Comparison of ENCODE assay signal across 8 cellular contexts in genomic region chr5:178115136-178115834, GRCh38. TPM values are rescaled to one million over a fixed set of nuclear protein-coding genes. Genes with fewer than 3 reads are reported as not detected.
DNase-seq lines count a peak whose midpoint lies in the region; ATAC-seq and TF ChIP-seq lines count a peak whose summit lies in the region.

No MANE protein-coding gene starts in this region.

- intact Hi-C loops in left ventricle myocardium inferior (cut with micrococcal nuclease) (no loop called here), Right ventricle myocardium inferior (cut with DNase I) (no loop called here), tibial artery (cut with DNase I; ENCODE audit: low total_unique reads) (no loop called here)

- no peaks in the 10 kb centered on the region for H3K27me3 Mint-ChIP-seq in activated T-cell treated with anti-CD3 and anti-CD28 coated beads, Interleukin-2, amount 50 U/mL, for 72 hours (ENCODE audit: low read depth)
- H3K27me3 Mint-ChIP-seq in memory B cell: no peaks in the 10 kb centered on the region

- H3K27me3 ChIP-seq in left ventricle myocardium inferior (ENCODE audit: low read depth): peaks cover 78% of the 10 kb centered on the region
- peaks cover 0 to 93% of the 10 kb centered on the region in 2 donors for H3K27me3 ChIP-seq in tibial artery

- H3K27ac ChIP-seq in left ventricle myocardium inferior (replicated peaks) (peak overlapping the region; percentile 90), tibial artery (no peak overlapping the region)

- H3K4me3 Mint-ChIP-seq in activated T-cell treated with anti-CD3 and anti-CD28 coated beads, Interleukin-2, amount 50 U/mL, for 72 hours: peak overlapping the region; percentile 98 to 99
- peak overlapping the region; percentile 98 for H3K4me3 Mint-ChIP-seq in memory B cell

- peaks cover 31% of the 10 kb centered on the region for H3K4me1 Mint-ChIP-seq in activated T-cell treated with anti-CD3 and anti-CD28 coated beads, Interleukin-2, amount 50 U/mL, for 72 hours (ENCODE audit: low read depth)
- H3K4me1 Mint-ChIP-seq in memory B cell: peaks cover 40% of the 10 kb centered on the region

- peaks cover 0 to 2% of the 10 kb centered on the region in 2 donors for H3K36me3 Mint-ChIP-seq in activated T-cell treated with anti-CD3 and anti-CD28 coated beads, Interleukin-2, amount 50 U/mL, for 72 hours (ENCODE audit: insufficient read depth in 2 of 2)
- peaks cover 2% of the 10 kb centered on the region for H3K36me3 Mint-ChIP-seq in memory B cell

- peak overlapping the region; percentile 72 for H3K4me3 ChIP-seq in left ventricle myocardium inferior
- no peak overlapping the region for H3K4me3 ChIP-seq in tibial artery

- H3K36me3 ChIP-seq in left ventricle myocardium inferior (no peaks in the 10 kb centered on the region), tibial artery (no peaks in the 10 kb centered on the region)

- H3K4me1 ChIP-seq in left ventricle myocardium inferior: peaks cover 49% of the 10 kb centered on the region
- H3K4me1 ChIP-seq in tibial artery: peaks cover 0 to 28% (median 13%) of the 10 kb centered on the region in 4 donors

- no peak overlapping the region for H3K27ac Mint-ChIP-seq in activated T-cell treated with anti-CD3 and anti-CD28 coated beads, Interleukin-2, amount 50 U/mL, for 72 hours
- H3K27ac Mint-ChIP-seq in memory B cell: peak overlapping the region; percentile 91

- H3K9me3 ChIP-seq in left ventricle myocardium inferior (replicated peaks) (peaks cover 6% of the 10 kb centered on the region), tibial artery (no peaks in the 10 kb centered on the region)

- no peaks in the 10 kb centered on the region for H3K9me3 Mint-ChIP-seq in activated T-cell treated with anti-CD3 and anti-CD28 coated beads, Interleukin-2, amount 50 U/mL, for 72 hours
- no peaks in the 10 kb centered on the region for H3K9me3 Mint-ChIP-seq in memory B cell

- ATAC-seq in Right ventricle myocardium inferior (no peak), memory B cell (ENCODE audit: low read depth) (peak; percentile 16), GM21381 (IDR thresholded peaks at IDR 0.05; ENCODE audit: unreplicated experiment) (no peak), HG03378 (IDR thresholded peaks at IDR 0.05; ENCODE audit: unreplicated experiment) (no peak)
- ATAC-seq in activated T-cell treated with anti-CD3 and anti-CD28 coated beads, Interleukin-2, amount 50 U/mL, for 72 hours (replicated peaks in 1 of 2): peak in 1 of 2 donors; percentile 15

- DNase-seq in left ventricle myocardium inferior (no peak), Right ventricle myocardium inferior (ENCODE audit: missing footprints) (no peak), memory B cell (ENCODE audit: low spot score in 2 of 2) (peak in 1 of 2 donors; percentile 47), tibial artery (no peak), NCI-H774 (lab: John Stamatoyannopoulos, UW) (no peak)
- DNase-seq in activated T-cell treated with anti-CD3 and anti-CD28 coated beads, Interleukin-2, amount 50 U/mL, for 72 hours: no peak

- TF ChIP-seq CTCF in left ventricle myocardium inferior (IDR thresholded peaks at IDR 0.05; ENCODE audit: borderline replicate concordance) (no peak), tibial artery (IDR thresholded peaks at IDR 0.05) (no peak)

RNA-seq across cellular contexts. Expression of gene N4BP3, which starts 2.0 kb away (rescaled TPM):
- 1.8 TPM for total RNA-seq in left ventricle myocardium inferior
- 2.9 TPM for total RNA-seq in Right ventricle myocardium inferior
- total RNA-seq in activated T-cell treated with anti-CD3 and anti-CD28 coated beads, Interleukin-2, amount 50 U/mL, for 72 hours: 1 to 10 TPM; 5.6 to 6.0 TPM

RNA-seq across cellular contexts. Expression of gene RMND5B, which starts 15.5 kb away (rescaled TPM):
- total RNA-seq in left ventricle myocardium inferior (38.9 TPM), Right ventricle myocardium inferior (35.2 TPM)
- 10 to 100 TPM; 21.5 to 24.5 TPM for total RNA-seq in activated T-cell treated with anti-CD3 and anti-CD28 coated beads, Interleukin-2, amount 50 U/mL, for 72 hours

RNA-seq across cellular contexts. Expression of gene NHP2, which starts 38.4 kb away (rescaled TPM):
- total RNA-seq in left ventricle myocardium inferior: 78.1 TPM
- total RNA-seq in Right ventricle myocardium inferior: 79.8 TPM
- total RNA-seq in activated T-cell treated with anti-CD3 and anti-CD28 coated beads, Interleukin-2, amount 50 U/mL, for 72 hours: 100 to 1,000 TPM; 112 to 122 TPM
